10 cellular contexts compared by ENCODE assay signal in the genomic region with DNA sequence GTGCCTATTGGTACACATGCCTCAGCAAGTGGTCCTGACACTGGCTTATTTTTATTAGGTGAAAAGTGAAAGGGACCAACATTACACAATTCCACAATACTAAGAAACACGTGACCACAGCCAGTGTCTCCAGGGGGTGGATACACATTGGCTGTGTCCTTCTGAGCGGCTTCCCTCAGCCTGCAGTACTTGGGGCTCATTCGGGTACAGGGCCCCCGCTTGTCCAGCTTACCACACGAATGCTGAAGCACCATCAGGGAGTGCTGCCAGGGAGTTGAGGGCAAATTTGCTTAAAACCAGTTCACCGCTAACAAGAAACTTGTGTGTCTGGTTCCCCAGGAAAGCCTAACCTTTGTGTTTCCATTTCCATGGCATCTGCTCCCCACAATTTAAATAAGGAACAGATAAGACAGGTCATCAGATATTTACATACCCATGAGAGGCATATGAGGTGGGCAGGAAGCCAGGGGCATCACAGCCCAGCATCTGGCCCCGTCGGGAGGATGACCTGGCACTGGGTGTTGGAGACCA. TPM values are rescaled to one million over a fixed set of nuclear protein-coding genes. Genes with fewer than 3 reads are reported as not detected.
DNase-seq lines count a peak whose midpoint lies in the region; ATAC-seq and TF ChIP-seq lines count a peak whose summit lies in the region.
"Had no signal": no experiment of that assay in that cellular context is flagged by ENCODE, and none has a peak within 500 bp of the region (broad histone marks: within the 10 kb centered on the region; RNA-seq: fewer than 3 reads in every experiment).

No MANE protein-coding gene starts in this region.

- H3K27me3 Mint-ChIP-seq in activated T-cell treated with anti-CD3 and anti-CD28 coated beads, Interleukin-2, amount 50 U/mL, for 72 hours (ENCODE audit: low read depth), result no peaks in the 10 kb centered on the region

- H3K27ac Mint-ChIP-seq in activated T-cell treated with anti-CD3 and anti-CD28 coated beads, Interleukin-2, amount 50 U/mL, for 72 hours, result peak overlapping the region; percentile 8

- no TSS peak for BruUV-seq in PC-3 (replicated peaks; lab: Mats Ljungman, UMichigan)

- intact Hi-C loops in PC-3 (cut with micrococcal nuclease) (no loop called here), head of caudate nucleus (cut with DNase I) (no loop called here)

- CTCF ChIA-PET in PC-3 (lab: Charles Lee), result no interaction called here

- H3K27ac ChIP-seq in PC-3 (ENCODE audit: low read length) (peak overlapping the region; percentile 90), subcutaneous abdominal adipose tissue (ENCODE audit: low read depth, low read length) (peak overlapping the region; percentile 64)
- H3K27ac ChIP-seq: BLaER1 had no signal

- POLR2A ChIA-PET in PC-3 (lab: Charles Lee; ENCODE audit: unreplicated experiment), result no interaction called here

- H3K4me3 Mint-ChIP-seq in activated T-cell treated with anti-CD3 and anti-CD28 coated beads, Interleukin-2, amount 50 U/mL, for 72 hours, result peak overlapping the region in 1 of 2 donors; percentile 8

- peak overlapping the region; percentile 75 for H3K4me2 ChIP-seq in PC-3 (ENCODE audit: low read length)

- peaks cover 77% of the 10 kb centered on the region for H3K4me1 Mint-ChIP-seq in activated T-cell treated with anti-CD3 and anti-CD28 coated beads, Interleukin-2, amount 50 U/mL, for 72 hours (ENCODE audit: low read depth)

- no peaks in the 10 kb centered on the region for H3K9me3 Mint-ChIP-seq in activated T-cell treated with anti-CD3 and anti-CD28 coated beads, Interleukin-2, amount 50 U/mL, for 72 hours

- no peaks in the 10 kb centered on the region for H4K20me1 ChIP-seq in PC-3 (ENCODE audit: low read length)
- H4K20me1 ChIP-seq: BLaER1 had no signal

- no peaks in the 10 kb centered on the region for H3K79me2 ChIP-seq in PC-3 (ENCODE audit: low read length)

- H3K36me3 Mint-ChIP-seq in activated T-cell treated with anti-CD3 and anti-CD28 coated beads, Interleukin-2, amount 50 U/mL, for 72 hours (ENCODE audit: insufficient read depth in 2 of 2), result peaks cover 3 to 13% of the 10 kb centered on the region in 2 donors

- peaks cover 39% of the 10 kb centered on the region for H3K4me1 ChIP-seq in PC-3 (ENCODE audit: insufficient read depth, low read length)
- peaks cover 2 to 44% (median 31%) of the 10 kb centered on the region in 5 donors for H3K4me1 ChIP-seq in subcutaneous abdominal adipose tissue (ENCODE audit: control insufficient read depth in 5 of 5, insufficient read depth in 5 of 5, low read length in 5 of 5)

- no peak for DNase-seq in activated T-cell treated with anti-CD3 and anti-CD28 coated beads, Interleukin-2, amount 50 U/mL, for 72 hours
- DNase-seq in activated T-cell treated with anti-CD3 and anti-CD28 coated beads, Interleukin-2, amount 50 U/mL, for 1 hour, result no peak
- peak; percentile 89 for DNase-seq in PC-3
- peak; percentile 27 for DNase-seq in fibroblast of peridontal ligament (ENCODE audit: extremely low read depth)
- no peak for DNase-seq in head of caudate nucleus
- no peak for DNase-seq in GM13977 (ENCODE audit: low spot score)
- DNase-seq: NCI-H1417 treated with DMSO at 0.1 percent for 48 hours had no signal

- TF ChIP-seq CTCF in PC-3 (conservative IDR thresholded peaks at IDR 0.05; ENCODE audit: low read depth, low read length) (no peak), GM13977 (IDR thresholded peaks at IDR 0.05; ENCODE audit: extremely low read depth, insufficient read depth, missing control alignments) (no peak)

- H3F3A ChIP-seq in PC-3 (ENCODE audit: low read length, unreplicated experiment), result no peaks in the 10 kb centered on the region

- H3K9ac ChIP-seq in PC-3 (ENCODE audit: low read length) (peak overlapping the region; percentile 37; the same call in 1 of the 2 replicates), subcutaneous abdominal adipose tissue (ENCODE audit: low read length in 5 of 5) (no peak overlapping the region)

- H2AFZ ChIP-seq in PC-3 (ENCODE audit: low read length), result no peak overlapping the region

- H3K9me2 ChIP-seq in PC-3 (replicated peaks; ENCODE audit: low read length), result no peaks in the 10 kb centered on the region

- ATAC-seq in activated T-cell treated with anti-CD3 and anti-CD28 coated beads, Interleukin-2, amount 50 U/mL, for 72 hours (replicated peaks in 1 of 2), result no peak
- ATAC-seq in PC-3, result peak; percentile 37
- ATAC-seq in GM18517 (IDR thresholded peaks at IDR 0.05; ENCODE audit: unreplicated experiment), result no peak

- H3K4me3 ChIP-seq in PC-3 (ENCODE audit: low read length) (peak overlapping the region; percentile 45; the same call in 1 of the 2 replicates), subcutaneous abdominal adipose tissue (ENCODE audit: low read depth in 1 of 5, low read length in 5 of 5) (no peak overlapping the region)
- H3K4me3 ChIP-seq: BLaER1 had no signal

- H3K9me3 ChIP-seq in PC-3 (ENCODE audit: low read length) (no peaks in the 10 kb centered on the region), subcutaneous abdominal adipose tissue (ENCODE audit: control insufficient read depth in 5 of 5, low read length in 5 of 5) (no peaks in the 10 kb centered on the region)
- H3K9me3 ChIP-seq: BLaER1 had no signal

- in situ Hi-C loops in GM13977 (cut with MboI; ENCODE audit: low pct_unique_long_range_greater_than_20kb, low sequenced_read_pairs, unreplicated experiment), result no loop called here

- H3K36me3 ChIP-seq in PC-3 (ENCODE audit: low read depth, low read length) (0 out of 2 replicates have a peak, but pooled peaks cover 10% of the 10 kb centered on the region), subcutaneous abdominal adipose tissue (ENCODE audit: control insufficient read depth in 5 of 5, insufficient read depth in 5 of 5, low read length in 5 of 5) (no peaks in the 10 kb centered on the region)

- H3K27me3 ChIP-seq in PC-3 (ENCODE audit: low read length) (no peaks in the 10 kb centered on the region), subcutaneous abdominal adipose tissue (ENCODE audit: control insufficient read depth in 5 of 5, insufficient read depth in 4 of 5, low read length in 5 of 5) (no peaks in the 10 kb centered on the region)
- H3K27me3 ChIP-seq: BLaER1 had no signal

RNA-seq across cellular contexts. Expression of a gene that starts 23.3 kb away (rescaled TPM):
- total RNA-seq in activated T-cell treated with anti-CD3 and anti-CD28 coated beads, Interleukin-2, amount 50 U/mL, for 72 hours, result 10 to 100 TPM; 28.3 to 56.8 TPM
- 6.9 TPM in 2 replicates for total RNA-seq in PC-3 (2014; rRNA removed)

RNA-seq across cellular contexts. Expression of a gene that starts 32.8 kb away (rescaled TPM):
- 10 to 100 TPM; 72.8 to 82.2 TPM for total RNA-seq in activated T-cell treated with anti-CD3 and anti-CD28 coated beads, Interleukin-2, amount 50 U/mL, for 72 hours
- 26.6 and 31.0 TPM in 2 replicates for total RNA-seq in PC-3 (2014; rRNA removed)

RNA-seq across cellular contexts. Expression of a gene that starts 48.2 kb away (rescaled TPM):
- total RNA-seq in activated T-cell treated with anti-CD3 and anti-CD28 coated beads, Interleukin-2, amount 50 U/mL, for 72 hours, result 10 to 100 TPM; 96.4 to 99.8 TPM
- 6.3 and 11.1 TPM in 2 replicates for total RNA-seq in PC-3 (2014; rRNA removed)

RNA-seq across cellular contexts. Expression of a gene that starts 57.2 kb away (rescaled TPM):
- total RNA-seq in activated T-cell treated with anti-CD3 and anti-CD28 coated beads, Interleukin-2, amount 50 U/mL, for 72 hours, result under 1 TPM; 0.44 to 0.86 TPM
- 2.0 and 2.5 TPM in 2 replicates for total RNA-seq in PC-3 (2014; rRNA removed)

Comparison
In these comparisons a context has a peak if more than half of its experiments do, and no peak if none do; other contexts are left out.
1. DNase-seq: peak in PC-3 (single experiment) and fibroblast of peridontal ligament (single experiment); none in activated T-cell treated with anti-CD3 and anti-CD28 coated beads, Interleukin-2, amount 50 U/mL, for 72 hours (0 of 2), activated T-cell treated with anti-CD3 and anti-CD28 coated beads, Interleukin-2, amount 50 U/mL, for 1 hour (single experiment), head of caudate nucleus (0 of 42) and GM13977 (single experiment).